ENCODE assay signal across 16 cellular contexts in the genomic region with DNA sequence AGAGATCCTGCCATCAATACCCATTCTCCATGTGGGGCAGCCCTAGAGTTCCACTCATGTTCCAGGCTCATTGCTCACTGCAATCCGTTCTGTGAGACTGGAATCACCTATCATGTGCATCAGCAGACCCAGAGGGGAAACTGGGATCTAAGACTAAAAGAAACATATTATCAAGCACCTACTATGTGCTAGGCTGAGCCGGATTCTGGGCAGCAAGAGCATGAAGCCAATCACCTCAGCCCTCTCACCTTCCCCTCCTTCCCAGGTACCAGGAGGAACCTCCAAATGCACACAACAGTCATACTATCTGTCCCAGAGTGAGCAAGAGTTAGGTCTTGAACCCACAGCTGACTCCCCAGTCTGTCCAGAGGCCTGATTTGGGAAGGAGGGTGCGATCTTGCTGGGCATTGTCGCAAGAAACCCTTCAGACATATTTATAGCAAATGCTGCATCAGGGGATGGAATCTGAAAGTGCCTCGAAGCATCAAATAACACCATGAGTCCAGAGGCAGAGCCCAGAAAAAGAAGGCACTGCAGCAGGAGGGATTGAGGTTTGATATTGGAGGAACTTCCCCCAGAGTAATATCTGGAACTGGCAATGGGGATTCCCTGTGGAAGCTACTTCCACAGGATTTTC. TPM values are rescaled to one million over a fixed set of nuclear protein-coding genes. Genes with fewer than 3 reads are reported as not detected.
DNase-seq lines count a peak whose midpoint lies in the region; ATAC-seq and TF ChIP-seq lines count a peak whose summit lies in the region.
"Had no signal": no experiment of that assay in that cellular context is flagged by ENCODE, and none has a peak within 500 bp of the region (broad histone marks: within the 10 kb centered on the region; RNA-seq: fewer than 3 reads in every experiment).

No MANE protein-coding gene starts in this region.

- H3K9me2 ChIP-seq in GM23338 (ENCODE audit: insufficient read depth) = no peaks in the 10 kb centered on the region

- intact Hi-C loops in activated CD4-positive, alpha-beta memory T cell treated with anti-CD3 and anti-CD28 coated beads for 36 hours (cut with micrococcal nuclease) = no loop called here

- no peak overlapping the region for H3K4me2 ChIP-seq in GM23338

- H3K27ac ChIP-seq in GM23338 (ENCODE audit: low read depth) = no peak overlapping the region

- H3K4me3 Mint-ChIP-seq in GM23338 (no peak overlapping the region), brain (peak overlapping the region in 1 of 5 experiments; percentile 75)
- no peak overlapping the region for H3K4me3 Mint-ChIP-seq in stimulated activated naive B cell treated with anti-CD40 and anti-IgM and Interleukin-4, amounts not matched to agents 10 μg/mL and 1 μg/mL and 100 μg/mL, for 72 hours
- no peak overlapping the region for H3K4me3 Mint-ChIP-seq in activated CD4-positive, alpha-beta memory T cell treated with anti-CD3 and anti-CD28 coated beads for 36 hours
- H3K4me3 Mint-ChIP-seq: activated T-cell treated with anti-CD3 and anti-CD28 coated beads, Interleukin-2, amount 50 U/mL, for 4 hours had no signal

- DNase-seq in GM23338 (ENCODE audit: low spot score) = no peak
- DNase-seq in left kidney (ENCODE audit: low read depth, low spot score) = peak; percentile 15
- DNase-seq in stimulated activated naive B cell treated with anti-CD40 and anti-IgM and Interleukin-4, amounts not matched to agents 10 μg/mL and 1 μg/mL and 100 μg/mL, for 72 hours = no peak
- no peak for DNase-seq in GM19240 (ENCODE audit: insufficient read length, low spot score)
- no peak for DNase-seq in activated CD4-positive, alpha-beta memory T cell treated with anti-CD3 and anti-CD28 coated beads for 36 hours
- DNase-seq: activated CD4-positive, alpha-beta T cell treated with anti-CD3 and anti-CD28 coated beads, Interleukin-2, amount 50 U/mL, for 48 hours; activated T-cell treated with anti-CD3 and anti-CD28 coated beads, Interleukin-2, amount 50 U/mL, for 4 hours; BE2C; NCI-H1105 treated with DMSO at 0.1 percent for 48 hours; NCI-H2171 treated with DMSO at 0.1 percent for 48 hours; SHP77 treated with DMSO at 0.1 percent for 48 hours had no signal

- peaks cover 59% of the 10 kb centered on the region for H3K27me3 ChIP-seq in GM23338 (ENCODE audit: insufficient read depth)
- H3K27me3 ChIP-seq: adrenal gland, BE2C had no signal

- H3K36me3 Mint-ChIP-seq in GM23338 (ENCODE audit: low read depth) = no peaks in the 10 kb centered on the region
- no peaks in the 10 kb centered on the region for H3K36me3 Mint-ChIP-seq in brain
- no peaks in the 10 kb centered on the region for H3K36me3 Mint-ChIP-seq in stimulated activated naive B cell treated with anti-CD40 and anti-IgM and Interleukin-4, amounts not matched to agents 10 μg/mL and 1 μg/mL and 100 μg/mL, for 72 hours
- no peaks in the 10 kb centered on the region for H3K36me3 Mint-ChIP-seq in activated CD4-positive, alpha-beta memory T cell treated with anti-CD3 and anti-CD28 coated beads for 36 hours

- POLR2A ChIA-PET in activated CD4-positive, alpha-beta memory T cell treated with anti-CD3 and anti-CD28 coated beads for 36 hours (lab: Charles Lee) = no interaction called here

- H3K4me1 Mint-ChIP-seq in GM23338 (peaks cover 27% of the 10 kb centered on the region), brain (peaks cover 52% of the 10 kb centered on the region)
- peaks cover 6 to 30% of the 10 kb centered on the region in 2 donors for H3K4me1 Mint-ChIP-seq in stimulated activated naive B cell treated with anti-CD40 and anti-IgM and Interleukin-4, amounts not matched to agents 10 μg/mL and 1 μg/mL and 100 μg/mL, for 72 hours
- H3K4me1 Mint-ChIP-seq in activated CD4-positive, alpha-beta memory T cell treated with anti-CD3 and anti-CD28 coated beads for 36 hours (ENCODE audit: low read depth) = peaks cover 14% of the 10 kb centered on the region

- H4K20me1 ChIP-seq in GM23338 (replicated peaks; ENCODE audit: insufficient read depth) = no peaks in the 10 kb centered on the region

- H3K27me3 Mint-ChIP-seq in GM23338 (ENCODE audit: insufficient read depth, low read depth, poor library complexity) (peaks cover 46% of the 10 kb centered on the region), brain (peaks cover 8% of the 10 kb centered on the region)
- peaks cover 13 to 15% of the 10 kb centered on the region in 2 donors for H3K27me3 Mint-ChIP-seq in stimulated activated naive B cell treated with anti-CD40 and anti-IgM and Interleukin-4, amounts not matched to agents 10 μg/mL and 1 μg/mL and 100 μg/mL, for 72 hours
- H3K27me3 Mint-ChIP-seq in activated CD4-positive, alpha-beta memory T cell treated with anti-CD3 and anti-CD28 coated beads for 36 hours = peaks cover 4% of the 10 kb centered on the region

- peaks cover 17% of the 10 kb centered on the region; the same call in 1 of the 2 replicates for H3K4me1 ChIP-seq in GM23338 (ENCODE audit: insufficient read depth)

- no peaks in the 10 kb centered on the region for H3K36me3 ChIP-seq in GM23338 (ENCODE audit: insufficient read depth)
- H3K36me3 ChIP-seq: adrenal gland, BE2C had no signal

- H3K9me3 Mint-ChIP-seq in GM23338 = no peaks in the 10 kb centered on the region
- H3K9me3 Mint-ChIP-seq in brain = no peaks in the 10 kb centered on the region
- no peaks in the 10 kb centered on the region for H3K9me3 Mint-ChIP-seq in stimulated activated naive B cell treated with anti-CD40 and anti-IgM and Interleukin-4, amounts not matched to agents 10 μg/mL and 1 μg/mL and 100 μg/mL, for 72 hours
- no peaks in the 10 kb centered on the region for H3K9me3 Mint-ChIP-seq in activated CD4-positive, alpha-beta memory T cell treated with anti-CD3 and anti-CD28 coated beads for 36 hours
- H3K9me3 Mint-ChIP-seq: activated T-cell treated with anti-CD3 and anti-CD28 coated beads, Interleukin-2, amount 50 U/mL, for 4 hours had no signal

- no peaks in the 10 kb centered on the region for H3K79me2 ChIP-seq in GM23338 (replicated peaks; ENCODE audit: insufficient read depth)

- TF ChIP-seq CTCF in GM23338 (conservative IDR thresholded peaks at IDR 0.05; ENCODE audit: low read depth in 2 of 2) = no peak
- TF ChIP-seq CTCF in brain (conservative IDR thresholded peaks at IDR 0.05) = no peak

- H3K27ac Mint-ChIP-seq in GM23338 = no peak overlapping the region
- peak overlapping the region in 3 of 5 experiments; percentile 60 to 90 (median 87) for H3K27ac Mint-ChIP-seq in brain
- H3K27ac Mint-ChIP-seq in stimulated activated naive B cell treated with anti-CD40 and anti-IgM and Interleukin-4, amounts not matched to agents 10 μg/mL and 1 μg/mL and 100 μg/mL, for 72 hours = peak overlapping the region; percentile 9
- no peak overlapping the region for H3K27ac Mint-ChIP-seq in activated CD4-positive, alpha-beta memory T cell treated with anti-CD3 and anti-CD28 coated beads for 36 hours
- H3K27ac Mint-ChIP-seq: progenitor cell of endocrine pancreas had no signal

- H3K4me3 ChIP-seq in GM23338 = no peak overlapping the region
- H3K4me3 ChIP-seq: adrenal gland had no signal

- H3F3A ChIP-seq in GM23338 (replicated peaks; ENCODE audit: low read depth) = no peaks in the 10 kb centered on the region; the same call in 1 of the 2 replicates

- ATAC-seq in GM23338 (no peak), HG02763 (IDR thresholded peaks at IDR 0.05; ENCODE audit: unreplicated experiment) (no peak), HG02798 (IDR thresholded peaks at IDR 0.05; ENCODE audit: poor library complexity, unreplicated experiment) (no peak)
- no peak for ATAC-seq in stimulated activated naive B cell treated with anti-CD40 and anti-IgM and Interleukin-4, amounts not matched to agents 10 μg/mL and 1 μg/mL and 100 μg/mL, for 72 hours (replicated peaks)
- ATAC-seq: activated T-cell treated with anti-CD3 and anti-CD28 coated beads, Interleukin-2, amount 50 U/mL, for 4 hours had no signal

- H2AFZ ChIP-seq in GM23338 = peak overlapping the region; percentile 32; the same call in 1 of the 2 replicates

- CTCF ChIA-PET in activated CD4-positive, alpha-beta memory T cell treated with anti-CD3 and anti-CD28 coated beads for 36 hours (lab: Charles Lee) = interaction anchor here (0.9 to 5.6 kb wide), 4 partner anchors 16 to 177 kb away, joined by 4 to 38 read pairs (median 4); no protein-coding TSS in a partner anchor

TF ChIP-seq in GM23338, 12 proteins besides CTCF, POLR2A, EP300 and RAD21:
- TF ChIP-seq STAT1 (IDR thresholded peaks at IDR 0.05; ENCODE audit: unreplicated experiment) = no peak
- TF ChIP-seq ZNF114 (CRISPR knock-in tag; IDR thresholded peaks at IDR 0.05) = no peak

RNA-seq across cellular contexts. Expression of a gene that starts 6.7 kb away (rescaled TPM):
- total RNA-seq in GM23338 (2014; rRNA removed; shearing (Covaris generic)) = 3.4 and 4.1 TPM in 2 replicates
- polyA plus RNA-seq in GM23338 (2016; fragmentation: Nextera tagmentation; extraction: Ambion mirVana) (6.2 and 6.3 TPM in 2 replicates), brain (ENCODE audit: insufficient read depth, low read depth, low replicate concordance) (113 TPM)
- 10 to 100 TPM; 18.3 to 19.0 TPM for total RNA-seq in activated CD4-positive, alpha-beta memory T cell treated with anti-CD3 and anti-CD28 coated beads for 36 hours

RNA-seq across cellular contexts. Expression of a gene that starts 22.7 kb away (rescaled TPM):
- 11.8 and 16.5 TPM in 2 replicates for total RNA-seq in GM23338 (2014; rRNA removed; shearing (Covaris generic))
- polyA plus RNA-seq in GM23338 (2016; fragmentation: Nextera tagmentation; extraction: Ambion mirVana) (1.0 and 1.3 TPM in 2 replicates), brain (ENCODE audit: insufficient read depth, low read depth, low replicate concordance) (8.9 TPM)
- total RNA-seq in activated CD4-positive, alpha-beta memory T cell treated with anti-CD3 and anti-CD28 coated beads for 36 hours = under 1 TPM; 0.15 to 0.21 TPM

RNA-seq across cellular contexts. Expression of a gene that starts 40.4 kb away (rescaled TPM):
- 78.5 and 93.0 TPM in 2 replicates for total RNA-seq in GM23338 (2014; rRNA removed; shearing (Covaris generic))
- polyA plus RNA-seq in GM23338 (2016; fragmentation: Nextera tagmentation; extraction: Ambion mirVana) = 31.7 and 31.8 TPM in 2 replicates
- 92.9 TPM for polyA plus RNA-seq in brain (ENCODE audit: insufficient read depth, low read depth, low replicate concordance)
- total RNA-seq in activated CD4-positive, alpha-beta memory T cell treated with anti-CD3 and anti-CD28 coated beads for 36 hours = 100 to 1,000 TPM; 119 to 121 TPM

RNA-seq across cellular contexts. Expression of a gene that starts 54.1 kb away (rescaled TPM):
- total RNA-seq in GM23338 (2014; rRNA removed; shearing (Covaris generic)) = 7.4 and 10.4 TPM in 2 replicates
- polyA plus RNA-seq in GM23338 (2016; fragmentation: Nextera tagmentation; extraction: Ambion mirVana) (7.4 and 9.3 TPM in 2 replicates), brain (ENCODE audit: insufficient read depth, low read depth, low replicate concordance) (11.6 TPM)
- 1 to 10 TPM; 2.4 to 3.5 TPM for total RNA-seq in activated CD4-positive, alpha-beta memory T cell treated with anti-CD3 and anti-CD28 coated beads for 36 hours

Comparison
In these comparisons a context has a peak if more than half of its experiments do, and no peak if none do; other contexts are left out.
1. H3K27ac Mint-ChIP-seq: peak in brain (3 of 5) and stimulated activated naive B cell treated with anti-CD40 and anti-IgM and Interleukin-4, amounts not matched to agents 10 μg/mL and 1 μg/mL and 100 μg/mL, for 72 hours (single experiment); none in GM23338 (single experiment) and activated CD4-positive, alpha-beta memory T cell treated with anti-CD3 and anti-CD28 coated beads for 36 hours (single experiment).
2. RNA of a gene that starts 22.7 kb away (total RNA-seq): 11.8 to 16.5 TPM in GM23338; 0.15 to 0.21 TPM in activated CD4-positive, alpha-beta memory T cell treated with anti-CD3 and anti-CD28 coated beads for 36 hours; every median in the first group is over 10 times any median in the second.